In genomic region chr18:21853020-21853419, GRCh38 we compare ENCODE assay signal across 9 cellular contexts.
A peak's percentile ranks its signal among the peaks of the same experiment; 100 is the strongest.
DNase-seq lines count a peak whose midpoint lies in the region; ATAC-seq and TF ChIP-seq lines count a peak whose summit lies in the region.
"Had no signal": no experiment of that assay in that cellular context is flagged by ENCODE, and none has a peak within 500 bp of the region (broad histone marks: within the 10 kb centered on the region; RNA-seq: fewer than 3 reads in every experiment).

No MANE protein-coding gene starts in this region.

- DNase-seq in GM12864 (ENCODE audit: low read depth) (peak; percentile 73), fibroblast of pulmonary artery (ENCODE audit: low read depth) (peak; percentile 57), NCI-H1417 treated with DMSO at 0.1 percent for 48 hours (lab: John Stamatoyannopoulos, UW) (no peak), SKM-1 (lab: John Stamatoyannopoulos, UW; ENCODE audit: unreplicated experiment) (no peak), amygdala (lab: John Stamatoyannopoulos, UW) (no peak), C1 segment of cervical spinal cord (lab: John Stamatoyannopoulos, UW) (no peak)
- DNase-seq: NCI-H1092 treated with DMSO at 0.1 percent for 48 hours had no signal

- ATAC-seq in GM19467 (IDR thresholded peaks at IDR 0.05; ENCODE audit: unreplicated experiment) (peak; percentile 90), HG03175 (IDR thresholded peaks at IDR 0.05; ENCODE audit: unreplicated experiment) (peak; percentile 96)

- no peak overlapping the region for H3K4me3 ChIP-seq in GM12864 (ENCODE audit: low read depth, low read length)
- no peak overlapping the region for H3K4me3 ChIP-seq in fibroblast of pulmonary artery (replicated peaks; ENCODE audit: low read depth, low read length)

- TF ChIP-seq CTCF in GM12864 (IDR thresholded peaks at IDR 0.05; ENCODE audit: low read depth, low read length, missing control alignments): no peak
- TF ChIP-seq CTCF in fibroblast of pulmonary artery (IDR thresholded peaks at IDR 0.05; ENCODE audit: low read length, missing control alignments): no peak

Comparison
In these comparisons a context has a peak if more than half of its experiments do, and no peak if none do; other contexts are left out.
1. DNase-seq: peak in GM12864 (single experiment) and fibroblast of pulmonary artery (single experiment); none in NCI-H1417 treated with DMSO at 0.1 percent for 48 hours (single experiment), SKM-1 (single experiment), amygdala (0 of 56) and C1 segment of cervical spinal cord (0 of 14).